Comparison of ENCODE assay signal across 1 cellular context in genomic region chr20:22490287-22491187, GRCh38.
TF ChIP-seq lines count a peak whose summit lies in the region.

No MANE protein-coding gene starts in this region.

TF ChIP-seq in HepG2, 621 proteins besides CTCF, POLR2A, EP300 and RAD21 (continued from another document and continues in another):
- TF ChIP-seq PRDM10 (CRISPR knock-in tag; IDR thresholded peaks at IDR 0.05; ENCODE audit: low read depth) (peak; percentile 96), RFXANK (CRISPR knock-in tag; IDR thresholded peaks at IDR 0.05) (no peak), ARID4A (CRISPR knock-in tag; IDR thresholded peaks at IDR 0.05; ENCODE audit: borderline replicate concordance) (peak; percentile 89), ZNF124 (CRISPR knock-in tag; IDR thresholded peaks at IDR 0.05) (no peak; the same call in 1 of the 2 replicates), ZNF788 (CRISPR knock-in tag; IDR thresholded peaks at IDR 0.05; ENCODE audit: borderline replicate concordance) (peak; percentile 58; the same call in 1 of the 2 replicates), ARHGAP35 (CRISPR knock-in tag; IDR thresholded peaks at IDR 0.05; ENCODE audit: borderline replicate concordance) (no peak), SP4 (CRISPR knock-in tag; IDR thresholded peaks at IDR 0.05) (peak; percentile 40; the same call in 1 of the 2 replicates), ATF2 (CRISPR knock-in tag; IDR thresholded peaks at IDR 0.05) (peak; percentile 67), ZNF589 (CRISPR knock-in tag; conservative IDR thresholded peaks at IDR 0.05) (0 out of 2 replicates have a peak, but pooled peaks have one; percentile 55), PCBP1 (IDR thresholded peaks at IDR 0.05; ENCODE audit: borderline replicate concordance, low read depth, low read length) (no peak), MYC (CRISPR knock-in tag; IDR thresholded peaks at IDR 0.05; ENCODE audit: borderline replicate concordance) (peak; percentile 95), SNAPC4 (CRISPR knock-in tag; IDR thresholded peaks at IDR 0.05) (peak; percentile 72), TBL1XR1 (IDR thresholded peaks at IDR 0.05; ENCODE audit: borderline replicate concordance, low read length, partially characterized antibody) (peak; percentile 68), NAIF1 (CRISPR knock-in tag; IDR thresholded peaks at IDR 0.05; ENCODE audit: borderline replicate concordance) (peak; percentile 79), CHCHD3 (CRISPR knock-in tag; IDR thresholded peaks at IDR 0.05) (no peak), ZNF234 (CRISPR knock-in tag; conservative IDR thresholded peaks at IDR 0.05) (no peak; the same call in 1 of the 2 replicates), MED13 (CRISPR knock-in tag; IDR thresholded peaks at IDR 0.05) (0 out of 2 replicates have a peak, but pooled peaks have one; percentile 26), ZNF549 (CRISPR knock-in tag; IDR thresholded peaks at IDR 0.05) (no peak), ZFP36L1 (CRISPR knock-in tag; IDR thresholded peaks at IDR 0.05) (peak; percentile 91), RBM39 (IDR thresholded peaks at IDR 0.05; ENCODE audit: low read depth, low read length, poor library complexity, severe bottlenecking) (no peak), ATF6 (CRISPR knock-in tag; conservative IDR thresholded peaks at IDR 0.05) (0 out of 2 replicates have a peak, but pooled peaks have one; percentile 36), LCORL (IDR thresholded peaks at IDR 0.05) (no peak), LCORL (CRISPR knock-in tag; IDR thresholded peaks at IDR 0.05) (peak; percentile 99), JUND (CRISPR knock-in tag; IDR thresholded peaks at IDR 0.05) (peak; percentile 58), ZNF609 (CRISPR knock-in tag; IDR thresholded peaks at IDR 0.05; ENCODE audit: borderline replicate concordance) (peak; percentile 84; the same call in 1 of the 2 replicates), PHB2 (IDR thresholded peaks at IDR 0.05; ENCODE audit: partially characterized antibody) (no peak), ZSCAN29 (CRISPR knock-in tag; conservative IDR thresholded peaks at IDR 0.05) (peak; percentile 87; the same call in 1 of the 2 replicates), ZNF33B (CRISPR knock-in tag; IDR thresholded peaks at IDR 0.05) (peak; percentile 66; the same call in 1 of the 2 replicates), ZNF275 (CRISPR knock-in tag; IDR thresholded peaks at IDR 0.05; ENCODE audit: borderline replicate concordance) (no peak), FOXK1 (CRISPR knock-in tag; IDR thresholded peaks at IDR 0.05; ENCODE audit: borderline replicate concordance, low read depth) (peak; percentile 73; the same call in 1 of the 2 replicates), ZNF337 (CRISPR knock-in tag; IDR thresholded peaks at IDR 0.05; ENCODE audit: borderline replicate concordance, low read depth) (0 out of 2 replicates have a peak, but pooled peaks have one; percentile 83), PITX1 (CRISPR knock-in tag; IDR thresholded peaks at IDR 0.05) (peak; percentile 89), MAFF (IDR thresholded peaks at IDR 0.05; ENCODE audit: low read depth, low read length) (peak; percentile 78), GLI4 (CRISPR knock-in tag; IDR thresholded peaks at IDR 0.05; ENCODE audit: borderline replicate concordance) (peak; percentile 70; the same call in 1 of the 2 replicates), ZKSCAN5 (CRISPR knock-in tag; IDR thresholded peaks at IDR 0.05) (no peak)
